1 cellular context compared by ENCODE assay signal in the genomic region with DNA sequence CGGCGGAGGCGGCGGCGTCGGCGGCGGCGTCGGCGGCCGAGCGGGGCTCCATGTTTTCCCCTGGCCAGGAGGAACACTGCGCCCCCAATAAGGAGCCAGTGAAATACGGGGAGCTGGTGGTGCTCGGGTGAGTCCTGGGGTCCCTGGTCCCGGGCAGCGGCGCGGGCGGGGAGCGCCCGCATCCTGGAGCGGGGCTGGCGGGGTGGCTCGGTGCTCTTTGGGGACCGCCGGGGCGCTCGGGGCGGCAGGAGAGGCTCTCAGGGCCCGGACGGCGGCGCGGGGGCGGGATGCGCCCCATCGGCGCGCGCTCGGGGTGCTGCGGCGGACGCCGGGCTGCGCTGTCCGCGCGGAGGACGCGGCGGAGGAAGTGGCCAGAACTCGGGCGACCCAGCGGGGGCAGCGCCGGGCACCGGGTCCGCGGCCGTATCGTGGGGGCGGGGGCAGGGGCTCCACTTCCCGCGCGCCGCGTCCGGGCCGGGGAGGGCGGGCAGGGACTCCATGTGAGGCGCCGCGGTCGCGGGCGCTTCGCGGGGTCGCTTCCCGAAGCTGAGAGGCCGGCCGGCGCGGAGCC.
TF ChIP-seq lines count a peak whose summit lies in the region.

No MANE protein-coding gene starts in this region.

TF ChIP-seq in H1, 55 proteins besides CTCF, POLR2A, EP300 and RAD21 (continued from another document):
- TF ChIP-seq, protein P1, sequence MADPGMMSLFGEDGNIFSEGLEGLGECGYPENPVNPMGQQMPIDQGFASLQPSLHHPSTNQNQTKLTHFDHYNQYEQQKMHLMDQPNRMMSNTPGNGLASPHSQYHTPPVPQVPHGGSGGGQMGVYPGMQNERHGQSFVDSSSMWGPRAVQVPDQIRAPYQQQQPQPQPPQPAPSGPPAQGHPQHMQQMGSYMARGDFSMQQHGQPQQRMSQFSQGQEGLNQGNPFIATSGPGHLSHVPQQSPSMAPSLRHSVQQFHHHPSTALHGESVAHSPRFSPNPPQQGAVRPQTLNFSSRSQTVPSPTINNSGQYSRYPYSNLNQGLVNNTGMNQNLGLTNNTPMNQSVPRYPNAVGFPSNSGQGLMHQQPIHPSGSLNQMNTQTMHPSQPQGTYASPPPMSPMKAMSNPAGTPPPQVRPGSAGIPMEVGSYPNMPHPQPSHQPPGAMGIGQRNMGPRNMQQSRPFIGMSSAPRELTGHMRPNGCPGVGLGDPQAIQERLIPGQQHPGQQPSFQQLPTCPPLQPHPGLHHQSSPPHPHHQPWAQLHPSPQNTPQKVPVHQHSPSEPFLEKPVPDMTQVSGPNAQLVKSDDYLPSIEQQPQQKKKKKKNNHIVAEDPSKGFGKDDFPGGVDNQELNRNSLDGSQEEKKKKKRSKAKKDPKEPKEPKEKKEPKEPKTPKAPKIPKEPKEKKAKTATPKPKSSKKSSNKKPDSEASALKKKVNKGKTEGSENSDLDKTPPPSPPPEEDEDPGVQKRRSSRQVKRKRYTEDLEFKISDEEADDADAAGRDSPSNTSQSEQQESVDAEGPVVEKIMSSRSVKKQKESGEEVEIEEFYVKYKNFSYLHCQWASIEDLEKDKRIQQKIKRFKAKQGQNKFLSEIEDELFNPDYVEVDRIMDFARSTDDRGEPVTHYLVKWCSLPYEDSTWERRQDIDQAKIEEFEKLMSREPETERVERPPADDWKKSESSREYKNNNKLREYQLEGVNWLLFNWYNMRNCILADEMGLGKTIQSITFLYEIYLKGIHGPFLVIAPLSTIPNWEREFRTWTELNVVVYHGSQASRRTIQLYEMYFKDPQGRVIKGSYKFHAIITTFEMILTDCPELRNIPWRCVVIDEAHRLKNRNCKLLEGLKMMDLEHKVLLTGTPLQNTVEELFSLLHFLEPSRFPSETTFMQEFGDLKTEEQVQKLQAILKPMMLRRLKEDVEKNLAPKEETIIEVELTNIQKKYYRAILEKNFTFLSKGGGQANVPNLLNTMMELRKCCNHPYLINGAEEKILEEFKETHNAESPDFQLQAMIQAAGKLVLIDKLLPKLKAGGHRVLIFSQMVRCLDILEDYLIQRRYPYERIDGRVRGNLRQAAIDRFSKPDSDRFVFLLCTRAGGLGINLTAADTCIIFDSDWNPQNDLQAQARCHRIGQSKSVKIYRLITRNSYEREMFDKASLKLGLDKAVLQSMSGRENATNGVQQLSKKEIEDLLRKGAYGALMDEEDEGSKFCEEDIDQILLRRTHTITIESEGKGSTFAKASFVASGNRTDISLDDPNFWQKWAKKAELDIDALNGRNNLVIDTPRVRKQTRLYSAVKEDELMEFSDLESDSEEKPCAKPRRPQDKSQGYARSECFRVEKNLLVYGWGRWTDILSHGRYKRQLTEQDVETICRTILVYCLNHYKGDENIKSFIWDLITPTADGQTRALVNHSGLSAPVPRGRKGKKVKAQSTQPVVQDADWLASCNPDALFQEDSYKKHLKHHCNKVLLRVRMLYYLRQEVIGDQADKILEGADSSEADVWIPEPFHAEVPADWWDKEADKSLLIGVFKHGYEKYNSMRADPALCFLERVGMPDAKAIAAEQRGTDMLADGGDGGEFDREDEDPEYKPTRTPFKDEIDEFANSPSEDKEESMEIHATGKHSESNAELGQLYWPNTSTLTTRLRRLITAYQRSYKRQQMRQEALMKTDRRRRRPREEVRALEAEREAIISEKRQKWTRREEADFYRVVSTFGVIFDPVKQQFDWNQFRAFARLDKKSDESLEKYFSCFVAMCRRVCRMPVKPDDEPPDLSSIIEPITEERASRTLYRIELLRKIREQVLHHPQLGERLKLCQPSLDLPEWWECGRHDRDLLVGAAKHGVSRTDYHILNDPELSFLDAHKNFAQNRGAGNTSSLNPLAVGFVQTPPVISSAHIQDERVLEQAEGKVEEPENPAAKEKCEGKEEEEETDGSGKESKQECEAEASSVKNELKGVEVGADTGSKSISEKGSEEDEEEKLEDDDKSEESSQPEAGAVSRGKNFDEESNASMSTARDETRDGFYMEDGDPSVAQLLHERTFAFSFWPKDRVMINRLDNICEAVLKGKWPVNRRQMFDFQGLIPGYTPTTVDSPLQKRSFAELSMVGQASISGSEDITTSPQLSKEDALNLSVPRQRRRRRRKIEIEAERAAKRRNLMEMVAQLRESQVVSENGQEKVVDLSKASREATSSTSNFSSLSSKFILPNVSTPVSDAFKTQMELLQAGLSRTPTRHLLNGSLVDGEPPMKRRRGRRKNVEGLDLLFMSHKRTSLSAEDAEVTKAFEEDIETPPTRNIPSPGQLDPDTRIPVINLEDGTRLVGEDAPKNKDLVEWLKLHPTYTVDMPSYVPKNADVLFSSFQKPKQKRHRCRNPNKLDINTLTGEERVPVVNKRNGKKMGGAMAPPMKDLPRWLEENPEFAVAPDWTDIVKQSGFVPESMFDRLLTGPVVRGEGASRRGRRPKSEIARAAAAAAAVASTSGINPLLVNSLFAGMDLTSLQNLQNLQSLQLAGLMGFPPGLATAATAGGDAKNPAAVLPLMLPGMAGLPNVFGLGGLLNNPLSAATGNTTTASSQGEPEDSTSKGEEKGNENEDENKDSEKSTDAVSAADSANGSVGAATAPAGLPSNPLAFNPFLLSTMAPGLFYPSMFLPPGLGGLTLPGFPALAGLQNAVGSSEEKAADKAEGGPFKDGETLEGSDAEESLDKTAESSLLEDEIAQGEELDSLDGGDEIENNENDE (IDR thresholded peaks at IDR 0.05; ENCODE audit: insufficient replicate concordance, low read length) = no peak
- TF ChIP-seq CEBPB (IDR thresholded peaks at IDR 0.05; ENCODE audit: low read depth, low read length) = no peak
- TF ChIP-seq KDM4A (IDR thresholded peaks at IDR 0.05; ENCODE audit: low read depth, low read length, severe bottlenecking) = peak; percentile 44
- 0 out of 2 replicates have a peak, but pooled peaks have one; percentile 3 for TF ChIP-seq RBBP5 (IDR thresholded peaks at IDR 0.05; ENCODE audit: borderline replicate concordance, low read depth, low read length)
- peak; percentile 45; the same call in 1 of the 2 replicates for TF ChIP-seq EGR1 (IDR thresholded peaks at IDR 0.05; ENCODE audit: borderline replicate concordance, low read depth, low read length)
- TF ChIP-seq CREB1 (IDR thresholded peaks at IDR 0.05) = no peak
- TF ChIP-seq PHF8 (conservative IDR thresholded peaks at IDR 0.05; ENCODE audit: low read depth, low read length) = 0 out of 2 replicates have a peak, but pooled peaks have one; percentile 21
- TF ChIP-seq BACH1 (IDR thresholded peaks at IDR 0.05; ENCODE audit: low read length) = 0 out of 2 replicates have a peak, but pooled peaks have one; percentile 3
- no peak for TF ChIP-seq CBX8 (IDR thresholded peaks at IDR 0.05; ENCODE audit: borderline replicate concordance, low read depth, low read length)
- TF ChIP-seq CBX5 (IDR thresholded peaks at IDR 0.05; ENCODE audit: low read depth, low read length) = no peak
- TF ChIP-seq CTBP2 (IDR thresholded peaks at IDR 0.05; ENCODE audit: borderline replicate concordance, insufficient read depth, insufficient read length, low read length) = no peak
- no peak for TF ChIP-seq POU5F1 (IDR thresholded peaks at IDR 0.05; ENCODE audit: low read depth, low read length)
